ENCODE assay signal across 17 cellular contexts in genomic region chr13:87666826-87667225, GRCh38. TPM values are rescaled to one million over a fixed set of nuclear protein-coding genes. Genes with fewer than 3 reads are reported as not detected.
A peak's percentile ranks its signal among the peaks of the same experiment; 100 is the strongest.
DNase-seq lines count a peak whose midpoint lies in the region; ATAC-seq, FAIRE-seq and TF ChIP-seq lines count a peak whose summit lies in the region.
"Had no signal": no experiment of that assay in that cellular context is flagged by ENCODE, and none has a peak within 500 bp of the region (broad histone marks: within the 10 kb centered on the region; RNA-seq: fewer than 3 reads in every experiment).

No MANE protein-coding gene starts in this region.

- CTCF ChIA-PET in GM12878 (lab: Yijun Ruan, JAX), result interaction anchor here (0.6 to 0.7 kb wide), 2 partner anchors 185 to 193 kb away, joined by 3 read pairs; no protein-coding TSS in a partner anchor

- no peaks in the 10 kb centered on the region for H3K27me3 Mint-ChIP-seq in activated T-cell treated with anti-CD3 and anti-CD28 coated beads, Interleukin-2, amount 50 U/mL, for 72 hours (ENCODE audit: low read depth)

- no peak overlapping the region for H3K4me2 ChIP-seq in GM12878 (ENCODE audit: control insufficient read depth, insufficient read depth)

- H3K4me3 ChIP-seq in GM12878, result no peak overlapping the region

- TF ChIP-seq CTCF in GM12878 (IDR thresholded peaks at IDR 0.05 in 2 of 3, conservative IDR thresholded peaks at IDR 0.05 in 1 of 3; ENCODE audit: control insufficient read depth in 2 of 3, extremely low read depth in 1 of 3, insufficient read depth in 1 of 3, low read depth in 3 of 3, low read length in 3 of 3), result no peak

- no peak overlapping the region for H2AFZ ChIP-seq in GM12878 (ENCODE audit: control insufficient read depth, low read depth, low read length)

- BruUV-seq in GM12878 (replicated peaks; lab: Mats Ljungman, UMichigan), result no TSS peak

- WGBS in GM12878 (ENCODE audit: insufficient coverage, insufficient replicate concordance, low lambda C conversion rate, missing lambda C conversion rate), result 29% methylated on average over 1 of the region's 1 CpG

- H3K9ac ChIP-seq in GM12878 (ENCODE audit: control insufficient read depth, insufficient read depth, low read length), result no peak overlapping the region

- no peak for TF ChIP-seq POLR2A in GM12878 (IDR thresholded peaks at IDR 0.05; ENCODE audit: low read depth, low read length)

- no peak overlapping the region for H3K27ac Mint-ChIP-seq in activated T-cell treated with anti-CD3 and anti-CD28 coated beads, Interleukin-2, amount 50 U/mL, for 72 hours

- RAD21 ChIA-PET in GM12878 (lab: Charles Lee; ENCODE audit: unreplicated experiment), result interaction anchor here (0.7 to 1.8 kb wide), 6 partner anchors 17 to 307 kb away, joined by 3 to 8 read pairs (median 4); no protein-coding TSS in a partner anchor

- H3K9me3 Mint-ChIP-seq in activated T-cell treated with anti-CD3 and anti-CD28 coated beads, Interleukin-2, amount 50 U/mL, for 72 hours, result peaks cover 0 to 2% of the 10 kb centered on the region in 2 donors

- peaks cover 2% of the 10 kb centered on the region in 2 donors for H3K36me3 Mint-ChIP-seq in activated T-cell treated with anti-CD3 and anti-CD28 coated beads, Interleukin-2, amount 50 U/mL, for 72 hours (ENCODE audit: insufficient read depth in 2 of 2)

- peak; percentile 34 for DNase-seq in NCI-H1105 treated with DMSO at 0.1 percent for 48 hours (lab: John Stamatoyannopoulos, UW)
- no peak for DNase-seq in NCI-H1105 (lab: John Stamatoyannopoulos, UW)
- peak; percentile 49 for DNase-seq in NCI-H146 (lab: John Stamatoyannopoulos, UW)
- peak; percentile 87 for DNase-seq in NCI-H524 treated with DMSO at 0.1 percent for 48 hours (lab: John Stamatoyannopoulos, UW)
- DNase-seq in GM12878 (ENCODE audit: low read depth, low spot score), result no peak
- DNase-seq in stimulated activated CD4-positive, alpha-beta T cell treated with anti-CD3 and anti-CD28 coated beads, Interleukin-2, amount 100 ng/mL, for 24 hours, result no peak
- no peak for DNase-seq in activated T-cell treated with anti-CD3 and anti-CD28 coated beads, Interleukin-2, amount 50 U/mL, for 72 hours
- DNase-seq in DMS114 treated with DMSO at 0.1 percent for 48 hours (lab: John Stamatoyannopoulos, UW; ENCODE audit: unreplicated experiment), result no peak
- DNase-seq: 8988T, C1 segment of cervical spinal cord, MV-4-11, NCI-H2029 treated with DMSO at 0.1 percent for 48 hours, NCI-H2227 treated with DMSO at 0.1 percent for 48 hours, PC-3, T-helper 2 cell had no signal

- no peak for ATAC-seq in GM12878
- no peak for ATAC-seq in activated T-cell treated with anti-CD3 and anti-CD28 coated beads, Interleukin-2, amount 50 U/mL, for 72 hours (replicated peaks in 1 of 2)
- ATAC-seq: PC-3 had no signal

- in situ Hi-C loops in GM12878 (cut with MboI), result loop anchor here (25.0 kb wide), 1 partner anchor 805 kb away; no protein-coding TSS in a partner anchor

- TF ChIP-seq EP300 in GM12878 (IDR thresholded peaks at IDR 0.05; ENCODE audit: borderline replicate concordance in 1 of 2, control insufficient read depth in 1 of 2, low read depth in 2 of 2, low read length in 2 of 2), result no peak

- no peaks in the 10 kb centered on the region for H3K4me1 ChIP-seq in GM12878 (ENCODE audit: control insufficient read depth, insufficient read depth, low read length)

- SMC1A ChIA-PET in GM12878 (lab: Charles Lee; ENCODE audit: uncharacterized antibody, unreplicated experiment), result interaction anchor here (1.0 to 1.3 kb wide), 2 partner anchors 25 to 130 kb away, joined by 3 to 4 read pairs; no protein-coding TSS in a partner anchor

- no peaks in the 10 kb centered on the region for H4K20me1 ChIP-seq in GM12878 (ENCODE audit: control insufficient read depth, insufficient read depth)

- H3K27ac ChIP-seq in GM12878 (ENCODE audit: control insufficient read depth, insufficient read depth), result no peak overlapping the region

- H3K4me1 Mint-ChIP-seq in activated T-cell treated with anti-CD3 and anti-CD28 coated beads, Interleukin-2, amount 50 U/mL, for 72 hours (ENCODE audit: low read depth), result peaks cover 7% of the 10 kb centered on the region

- H3K4me3 Mint-ChIP-seq in activated T-cell treated with anti-CD3 and anti-CD28 coated beads, Interleukin-2, amount 50 U/mL, for 72 hours, result no peak overlapping the region

- no peaks in the 10 kb centered on the region for H3K27me3 ChIP-seq in GM12878 (replicated peaks in 1 of 2; ENCODE audit: control insufficient read depth in 2 of 2, insufficient read depth in 2 of 2, low read length in 1 of 2)

- no peak for FAIRE-seq in GM12878 (lab: Jason Lieb, UNC)
- FAIRE-seq: GM18507, HTR-8/SVneo had no signal

- intact Hi-C loops in GM12878 (cut with micrococcal nuclease; ENCODE audit: unreplicated experiment), result loop anchor here (5.0 kb wide), 1 partner anchor 410 kb away; no protein-coding TSS in a partner anchor

- POLR2A ChIA-PET in GM12878 (lab: Charles Lee), result interaction anchor here (1.1 kb wide), 1 partner anchor 14 kb away, joined by 3 read pairs; no protein-coding TSS in a partner anchor

- TF ChIP-seq RAD21 in GM12878 (IDR thresholded peaks at IDR 0.05; ENCODE audit: insufficient read depth, low read depth, low read length), result no peak

- H3K36me3 ChIP-seq in GM12878 (ENCODE audit: control insufficient read depth in 2 of 2, insufficient read depth in 2 of 2, low read length in 1 of 2), result no peaks in the 10 kb centered on the region

- H3K79me2 ChIP-seq in GM12878 (ENCODE audit: control insufficient read depth, insufficient read depth, low read length), result no peaks in the 10 kb centered on the region

- H3K9me3 ChIP-seq in GM12878 (replicated peaks; ENCODE audit: control insufficient read depth, insufficient read depth, low read length), result no peaks in the 10 kb centered on the region; the same call in 2 of the 3 replicates

TF ChIP-seq in GM12878, 131 proteins besides CTCF, POLR2A, EP300 and RAD21:
- TF ChIP-seq NFXL1 (IDR thresholded peaks at IDR 0.05; ENCODE audit: borderline replicate concordance) (no peak), BACH1 (IDR thresholded peaks at IDR 0.05; ENCODE audit: borderline replicate concordance) (no peak), MEF2B (IDR thresholded peaks at IDR 0.05; ENCODE audit: partially characterized antibody, poor library complexity, severe bottlenecking) (peak; percentile 27)

RNA-seq across cellular contexts. Expression of gene SLITRK5, which starts 4.3 kb away (rescaled TPM):
- not detected in 2 replicates for total RNA-seq in GM12878 (2013; cell fraction: nucleolus; rRNA removed)
- total RNA-seq in GM12878 (2014; rRNA removed) (under 0.01 TPM in 2 replicates), GM12878 (2014; rRNA removed; fragmentation: Illumina TruSeq; extraction: Trizol) (not detected in 2 replicates), GM12878 (2021) (not detected in 2 replicates)
- polyA plus RNA-seq in GM12878 (2011; ENCODE audit: low read depth), result not detected
- polyA plus RNA-seq in GM12878 (2011; rRNA removed) (0.08 and 0.16 TPM in 2 replicates), GM12878 (2014; fragmentation: Illumina TruSeq; extraction: Trizol) (under 0.01 and 0.03 TPM in 2 replicates), GM12878 (2014; fragmentation: Nextera tagmentation; extraction: Ambion mirVana) (not detected), GM12878 (2014; rRNA removed) (not detected in 2 replicates), GM12878 (2016; fragmentation: Nextera tagmentation; extraction: Ambion mirVana) (not detected)
- polyA plus RNA-seq in GM12878 (2011; cell fraction: cytosol; rRNA removed), result 0.05 and 0.06 TPM in 2 replicates
- 0.15 and 0.16 TPM in 2 replicates for polyA plus RNA-seq in GM12878 (2011; cell fraction: nucleus; rRNA removed)
- not detected in 2 replicates for polyA plus RNA-seq in GM12878 (2012)
- polyA minus RNA-seq in GM12878 (2011; rRNA and poly(A)+ RNA removed), result 0.10 and 0.15 TPM in 2 replicates
- polyA minus RNA-seq in GM12878 (2011; cell fraction: cytosol; rRNA and poly(A)+ RNA removed), result not detected in 2 replicates
- 0.36 and 0.38 TPM in 2 replicates for polyA minus RNA-seq in GM12878 (2011; cell fraction: nucleus; rRNA and poly(A)+ RNA removed)
- not detected for total RNA-seq in activated T-cell treated with anti-CD3 and anti-CD28 coated beads, Interleukin-2, amount 50 U/mL, for 72 hours

Comparison
In these comparisons a context has a peak if more than half of its experiments do, and no peak if none do; other contexts are left out.
1. DNase-seq: peak in NCI-H1105 treated with DMSO at 0.1 percent for 48 hours (single experiment), NCI-H146 (single experiment) and NCI-H524 treated with DMSO at 0.1 percent for 48 hours (single experiment); none in NCI-H1105 (single experiment), GM12878 (single experiment), stimulated activated CD4-positive, alpha-beta T cell treated with anti-CD3 and anti-CD28 coated beads, Interleukin-2, amount 100 ng/mL, for 24 hours (0 of 2), activated T-cell treated with anti-CD3 and anti-CD28 coated beads, Interleukin-2, amount 50 U/mL, for 72 hours (0 of 2) and DMS114 treated with DMSO at 0.1 percent for 48 hours (single experiment).